11 cellular contexts compared by ENCODE assay signal in the genomic region with DNA sequence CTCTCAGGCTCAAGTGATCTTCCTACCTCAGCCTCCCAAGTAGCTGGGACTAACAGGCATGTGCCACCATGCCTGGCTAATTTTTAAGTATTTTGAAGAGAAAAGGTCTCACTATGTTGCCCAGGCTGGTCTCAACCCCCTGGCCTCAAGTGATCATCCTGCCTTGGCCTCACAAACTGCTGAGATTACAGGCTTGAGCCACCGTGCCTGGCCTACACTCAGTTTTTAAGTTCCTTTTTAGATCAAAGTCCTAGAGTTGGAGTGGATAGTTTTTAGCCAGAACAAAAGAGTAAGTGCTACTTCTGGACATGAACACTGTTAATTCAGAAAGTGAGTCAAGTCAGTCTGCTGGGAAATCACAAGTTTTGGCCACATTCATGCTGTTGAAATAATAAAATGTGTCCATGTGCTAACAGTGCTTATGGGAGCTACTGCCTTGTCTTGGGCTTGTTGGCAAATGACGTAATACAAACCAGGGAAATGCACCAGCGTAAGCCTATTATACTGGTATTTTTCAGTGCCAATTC.
DNase-seq lines count a peak whose midpoint lies in the region; ATAC-seq and TF ChIP-seq lines count a peak whose summit lies in the region.
"Had no signal": no experiment of that assay in that cellular context is flagged by ENCODE, and none has a peak within 500 bp of the region (broad histone marks: within the 10 kb centered on the region; RNA-seq: fewer than 3 reads in every experiment).

No MANE protein-coding gene starts in this region.

- no peak for DNase-seq in HCT116 (ENCODE audit: low read depth, low spot score)
- DNase-seq in breast epithelium (ENCODE audit: low spot score in 2 of 2): no peak
- DNase-seq in kidney tubule cell (ENCODE audit: low spot score): peak; percentile 51
- DNase-seq in central memory CD4-positive, alpha-beta T cell: no peak
- no peak for DNase-seq in amniotic stem cell (lab: John Stamatoyannopoulos, UW)
- no peak for DNase-seq in iPS-NIHi7 (ENCODE audit: extremely low spot score)
- DNase-seq: activated B cell treated with CpG ODN at 0.5 μM for 24 hours, NCI-H1694 had no signal

- TF ChIP-seq CTCF in HCT116 (IDR thresholded peaks at IDR 0.05 in 2 of 3, conservative IDR thresholded peaks at IDR 0.05 in 1 of 3; ENCODE audit: borderline replicate concordance in 1 of 3, insufficient read depth in 1 of 3, low read depth in 2 of 3, low read length in 2 of 3): no peak
- TF ChIP-seq CTCF in breast epithelium (IDR thresholded peaks at IDR 0.05): peak in 1 of 3 donors; percentile 7

- TF ChIP-seq POLR2A in HCT116 (IDR thresholded peaks at IDR 0.05; ENCODE audit: borderline replicate concordance, extremely low read depth, insufficient read depth, insufficient read length): no peak
- TF ChIP-seq POLR2A in breast epithelium (IDR thresholded peaks at IDR 0.05): no peak

- H3K36me3 ChIP-seq in HCT116 (ENCODE audit: control insufficient read depth in 1 of 2, insufficient read depth in 2 of 2, low read length in 2 of 2) (no peaks in the 10 kb centered on the region), breast epithelium (no peaks in the 10 kb centered on the region), subcutaneous abdominal adipose tissue (ENCODE audit: control insufficient read depth in 5 of 5, insufficient read depth in 5 of 5, low read length in 5 of 5) (peaks cover 0 to 4% (median 0%) of the 10 kb centered on the region in 5 donors)
- H3K36me3 ChIP-seq: tibial nerve had no signal

- peaks cover 68% of the 10 kb centered on the region for H3K79me2 ChIP-seq in HCT116 (ENCODE audit: insufficient read depth, low read length)

- no TSS peak for BruUV-seq in HCT116 (replicated peaks; lab: Mats Ljungman, UMichigan)

- no peaks in the 10 kb centered on the region for H3K9me3 ChIP-seq in HCT116 (ENCODE audit: control insufficient read depth in 1 of 2, insufficient read depth in 1 of 2, low read depth in 1 of 2, low read length in 2 of 2)
- H3K9me3 ChIP-seq in breast epithelium: no peaks in the 10 kb centered on the region
- no peaks in the 10 kb centered on the region for H3K9me3 ChIP-seq in subcutaneous abdominal adipose tissue (ENCODE audit: control insufficient read depth in 5 of 5, low read length in 5 of 5)
- H3K9me3 ChIP-seq: tibial nerve had no signal

- intact Hi-C loops in HCT116 (cut with micrococcal nuclease): no loop called here
- intact Hi-C loops in breast epithelium (cut with DNase I; ENCODE audit: low total_unique reads): no loop called here

- POLR2A ChIA-PET in HCT116 (lab: Charles Lee): interaction anchor here (1.6 kb wide), 1 partner anchor 81 kb away, joined by 8 read pairs; no protein-coding TSS in a partner anchor

- H3K4me1 ChIP-seq in HCT116 (ENCODE audit: control insufficient read depth in 1 of 2, insufficient read depth in 2 of 2, low read length in 2 of 2): peaks cover 35 to 48% of the 10 kb centered on the region in 2 experiments
- peaks cover 8 to 13% of the 10 kb centered on the region in 2 donors for H3K4me1 ChIP-seq in breast epithelium
- peaks cover 6 to 59% (median 54%) of the 10 kb centered on the region in 5 donors for H3K4me1 ChIP-seq in subcutaneous abdominal adipose tissue (ENCODE audit: control insufficient read depth in 5 of 5, insufficient read depth in 5 of 5, low read length in 5 of 5)

- H3K4me2 ChIP-seq in HCT116 (ENCODE audit: low read length): peak overlapping the region; percentile 24

- H3K27ac ChIP-seq in HCT116 (ENCODE audit: low read depth, low read length) (no peak overlapping the region), breast epithelium (peak overlapping the region; percentile 76 to 88), subcutaneous abdominal adipose tissue (ENCODE audit: low read depth, low read length) (peak overlapping the region; percentile 92)

- TF ChIP-seq RAD21 in HCT116 (IDR thresholded peaks at IDR 0.05; ENCODE audit: low read depth): no peak

- H4K20me1 ChIP-seq in HCT116 (ENCODE audit: insufficient read depth): 0 out of 2 replicates have a peak, but pooled peaks cover 6% of the 10 kb centered on the region

- RAD21 ChIA-PET in HCT116 (lab: Charles Lee; ENCODE audit: low non-redundant PET in 1 of 2, low total read pairs in 2 of 2, uncharacterized antibody in 2 of 2, unreplicated experiment in 2 of 2): interaction anchor here in 1 of 2 experiments (1.2 kb wide), 1 partner anchor 17 kb away, joined by 5 read pairs; no protein-coding TSS in a partner anchor

- no peaks in the 10 kb centered on the region for H3K9me2 ChIP-seq in HCT116 (ENCODE audit: insufficient read depth)

- ATAC-seq in HCT116 (no peak), HG02870 (IDR thresholded peaks at IDR 0.05; ENCODE audit: unreplicated experiment) (no peak)

- H3K9ac ChIP-seq in HCT116 (ENCODE audit: low read length) (no peak overlapping the region), subcutaneous abdominal adipose tissue (ENCODE audit: low read length in 5 of 5) (peak overlapping the region in 3 of 5 donors; percentile 33 to 82 (median 57))

- no peak overlapping the region for H2AFZ ChIP-seq in HCT116 (ENCODE audit: low read depth, low read length, poor library complexity, severe bottlenecking)

- H3K4me3 ChIP-seq in HCT116 (replicated peaks in 1 of 2; ENCODE audit: low read depth in 1 of 2, low read length in 2 of 2) (no peak overlapping the region), breast epithelium (no peak overlapping the region), subcutaneous abdominal adipose tissue (ENCODE audit: low read depth in 1 of 5, low read length in 5 of 5) (no peak overlapping the region)
- H3K4me3 ChIP-seq: tibial nerve had no signal

- no peaks in the 10 kb centered on the region for H3K27me3 ChIP-seq in HCT116 (ENCODE audit: insufficient read depth, low read length)
- no peaks in the 10 kb centered on the region for H3K27me3 ChIP-seq in breast epithelium
- no peaks in the 10 kb centered on the region for H3K27me3 ChIP-seq in subcutaneous abdominal adipose tissue (ENCODE audit: control insufficient read depth in 5 of 5, insufficient read depth in 4 of 5, low read length in 5 of 5)
- H3K27me3 ChIP-seq: tibial nerve had no signal

- CTCF ChIA-PET in HCT116 (lab: Charles Lee): interaction anchor here (0.9 to 1.5 kb wide), 4 partner anchors 11 to 543 kb away, joined by 3 to 5 read pairs (median 4); no protein-coding TSS in a partner anchor

TF ChIP-seq in HCT116, 20 proteins besides CTCF, POLR2A, EP300 and RAD21:
- TF ChIP-seq EGR1 (IDR thresholded peaks at IDR 0.05; ENCODE audit: low read depth) (no peak), EZH2 (IDR thresholded peaks at IDR 0.05) (no peak), REST (IDR thresholded peaks at IDR 0.05; ENCODE audit: low read depth) (no peak), FOSL1 (IDR thresholded peaks at IDR 0.05; ENCODE audit: low read depth) (no peak), MAX (IDR thresholded peaks at IDR 0.05) (no peak), ELF1 (IDR thresholded peaks at IDR 0.05; ENCODE audit: borderline replicate concordance, low read depth) (no peak), SRF (IDR thresholded peaks at IDR 0.05; ENCODE audit: low read depth) (no peak), SIN3A (IDR thresholded peaks at IDR 0.05; ENCODE audit: low read depth) (no peak), TCF7L2 (IDR thresholded peaks at IDR 0.05; ENCODE audit: borderline replicate concordance, extremely low read depth, insufficient read depth, insufficient read length) (no peak), ZNF274 (IDR thresholded peaks at IDR 0.05; ENCODE audit: low read depth, low read length) (no peak), CEBPB (IDR thresholded peaks at IDR 0.05; ENCODE audit: low read depth) (no peak), EZH2phosphoT487 (IDR thresholded peaks at IDR 0.05; ENCODE audit: borderline replicate concordance) (no peak), CBX3 (IDR thresholded peaks at IDR 0.05; ENCODE audit: low read depth) (no peak), SP1 (IDR thresholded peaks at IDR 0.05; ENCODE audit: low read depth) (no peak)
